In the genomic region with DNA sequence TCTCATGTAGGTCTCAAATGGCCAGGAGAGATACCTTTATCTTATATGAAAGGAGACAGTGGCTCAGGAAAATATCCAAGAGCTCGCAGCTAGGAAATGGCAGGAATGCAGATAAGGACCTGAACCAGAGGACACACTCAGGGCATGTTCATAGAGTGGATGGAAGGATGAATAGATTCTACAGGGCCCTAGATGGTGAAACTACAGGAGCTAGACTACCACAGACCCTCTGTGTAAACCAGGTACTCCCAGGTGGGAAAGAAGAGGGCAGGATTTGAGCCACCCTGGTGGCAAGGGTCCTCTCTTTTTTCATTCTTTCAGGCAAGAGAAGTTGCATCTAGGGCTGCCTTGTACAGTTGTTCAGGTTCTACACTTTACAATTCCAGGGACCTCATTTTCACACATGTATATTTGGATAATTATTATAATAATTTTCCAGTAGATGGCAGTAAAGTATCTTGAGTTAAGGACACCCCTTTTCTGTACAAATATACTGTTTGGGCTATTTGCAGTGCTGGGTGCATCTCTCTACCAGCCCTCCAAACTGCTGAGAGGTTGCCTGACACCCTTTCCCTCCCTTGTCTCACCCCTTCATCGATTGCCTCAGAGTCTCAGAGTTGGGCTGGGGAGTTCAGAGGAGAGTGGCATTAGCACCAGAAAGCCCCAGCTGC, we compare ENCODE assay signal across 8 cellular contexts. TPM values are rescaled to one million over a fixed set of nuclear protein-coding genes. Genes with fewer than 3 reads are reported as not detected.
DNase-seq lines count a peak whose midpoint lies in the region; ATAC-seq and TF ChIP-seq lines count a peak whose summit lies in the region.

No MANE protein-coding gene starts in this region.

- no peak overlapping the region for H3K27ac Mint-ChIP-seq in activated naive CD4-positive, alpha-beta T cell treated with anti-CD3 and anti-CD28 coated beads, Interleukin-2, amount 50 U/mL, for 72 hours
- H3K27ac Mint-ChIP-seq in activated naive CD4-positive, alpha-beta T cell treated with anti-CD3 and anti-CD28 coated beads for 36 hours: no peak overlapping the region
- no peak overlapping the region for H3K27ac Mint-ChIP-seq in naive thymus-derived CD4-positive, alpha-beta T cell
- H3K27ac Mint-ChIP-seq in activated T-helper 2 cell treated with anti-CD3 and anti-CD28 coated beads, Interferon-gamma antibody, Interleukin-2, Interleukin-4, amounts not matched to agents 10 μg/mL and 5 μg/mL and 100 μg/mL, durations not matched to agents 14 hours and 24 hours and 36 hours: no peak overlapping the region

- H3K27ac ChIP-seq in naive thymus-derived CD4-positive, alpha-beta T cell (ENCODE audit: low read depth, low read length): no peak overlapping the region
- no peak overlapping the region for H3K27ac ChIP-seq in ascending aorta

- H3K4me1 ChIP-seq in naive thymus-derived CD4-positive, alpha-beta T cell (ENCODE audit: control insufficient read depth in 2 of 2, insufficient read depth in 2 of 2, low read length in 2 of 2): no peaks in the 10 kb centered on the region
- H3K4me1 ChIP-seq in ascending aorta: peaks cover 0 to 5% of the 10 kb centered on the region in 2 donors

- no peak overlapping the region for H3K4me3 Mint-ChIP-seq in activated naive CD4-positive, alpha-beta T cell treated with anti-CD3 and anti-CD28 coated beads for 36 hours
- H3K4me3 Mint-ChIP-seq in naive thymus-derived CD4-positive, alpha-beta T cell: no peak overlapping the region
- no peak overlapping the region for H3K4me3 Mint-ChIP-seq in activated T-helper 2 cell treated with anti-CD3 and anti-CD28 coated beads, Interferon-gamma antibody, Interleukin-2, Interleukin-4, amounts not matched to agents 10 μg/mL and 5 μg/mL and 100 μg/mL, durations not matched to agents 14 hours and 24 hours and 36 hours (ENCODE audit: low read depth)

- peaks cover 25% of the 10 kb centered on the region for H3K27me3 Mint-ChIP-seq in activated naive CD4-positive, alpha-beta T cell treated with anti-CD3 and anti-CD28 coated beads for 36 hours (ENCODE audit: low read depth)
- H3K27me3 Mint-ChIP-seq in naive thymus-derived CD4-positive, alpha-beta T cell: peaks cover 35 to 55% (median 46%) of the 10 kb centered on the region in 5 donors
- H3K27me3 Mint-ChIP-seq in activated T-helper 2 cell treated with anti-CD3 and anti-CD28 coated beads, Interferon-gamma antibody, Interleukin-2, Interleukin-4, amounts not matched to agents 10 μg/mL and 5 μg/mL and 100 μg/mL, durations not matched to agents 14 hours and 24 hours and 36 hours (ENCODE audit: low read depth): peaks cover 18% of the 10 kb centered on the region

- H3K9me3 Mint-ChIP-seq in activated naive CD4-positive, alpha-beta T cell treated with anti-CD3 and anti-CD28 coated beads, Interleukin-2, amount 50 U/mL, for 72 hours: no peaks in the 10 kb centered on the region
- H3K9me3 Mint-ChIP-seq in activated naive CD4-positive, alpha-beta T cell treated with anti-CD3 and anti-CD28 coated beads for 36 hours: no peaks in the 10 kb centered on the region
- H3K9me3 Mint-ChIP-seq in naive thymus-derived CD4-positive, alpha-beta T cell: peaks cover 0 to 6% (median 0%) of the 10 kb centered on the region in 11 donors
- no peaks in the 10 kb centered on the region for H3K9me3 Mint-ChIP-seq in activated T-helper 2 cell treated with anti-CD3 and anti-CD28 coated beads, Interferon-gamma antibody, Interleukin-2, Interleukin-4, amounts not matched to agents 10 μg/mL and 5 μg/mL and 100 μg/mL, durations not matched to agents 14 hours and 24 hours and 36 hours

- ATAC-seq in activated naive CD4-positive, alpha-beta T cell treated with anti-CD3 and anti-CD28 coated beads, Interleukin-2, amount 50 U/mL, for 72 hours: peak; percentile 37 to 71
- peak; percentile 57 for ATAC-seq in naive thymus-derived CD4-positive, alpha-beta T cell
- no peak for ATAC-seq in GM21786 (IDR thresholded peaks at IDR 0.05; ENCODE audit: unreplicated experiment)

- intact Hi-C loops in activated naive CD4-positive, alpha-beta T cell treated with anti-CD3 and anti-CD28 coated beads for 36 hours (cut with micrococcal nuclease): loop anchor here (1.0 to 5.0 kb wide), 3 partner anchors 61 to 400 kb away; no protein-coding TSS in a partner anchor
- intact Hi-C loops in naive thymus-derived CD4-positive, alpha-beta T cell (cut with micrococcal nuclease): loop anchor here (1.0 to 2.0 kb wide), 2 partner anchors 164 to 399 kb away; no protein-coding TSS in a partner anchor
- intact Hi-C loops in activated T-helper 2 cell treated with anti-CD3 and anti-CD28 coated beads, Interferon-gamma antibody, Interleukin-2, Interleukin-4, amounts not matched to agents 10 μg/mL and 5 μg/mL and 100 μg/mL, durations not matched to agents 14 hours and 24 hours and 36 hours (cut with micrococcal nuclease): loop anchor here (1.0 to 2.0 kb wide), 2 partner anchors 61 to 164 kb away; no protein-coding TSS in a partner anchor
- intact Hi-C loops in ascending aorta (cut with DNase I): loop anchor here (10.0 kb wide), 1 partner anchor 163 kb away; no protein-coding TSS in a partner anchor

- no peaks in the 10 kb centered on the region for H3K9me3 ChIP-seq in naive thymus-derived CD4-positive, alpha-beta T cell (ENCODE audit: control insufficient read depth in 2 of 3, low read length in 3 of 3)
- H3K9me3 ChIP-seq in ascending aorta: no peaks in the 10 kb centered on the region

- in situ Hi-C loops in T47D (cut with HindIII; ENCODE audit: low pct_unique_long_range_greater_than_20kb, low sequenced_read_pairs): no loop called here

- DNase-seq in activated naive CD4-positive, alpha-beta T cell treated with anti-CD3 and anti-CD28 coated beads, Interleukin-2, amount 50 U/mL, for 72 hours (ENCODE audit: low spot score in 2 of 2): no peak
- DNase-seq in activated naive CD4-positive, alpha-beta T cell treated with anti-CD3 and anti-CD28 coated beads for 36 hours: no peak
- DNase-seq in NCI-H2227 treated with DMSO at 0.1 percent for 48 hours (lab: John Stamatoyannopoulos, UW) (peak; percentile 21), T47D (ENCODE audit: low read depth in 1 of 2, low spot score in 1 of 2) (peak; percentile 64 to 79), ascending aorta (ENCODE audit: low spot score in 2 of 2) (no peak)
- peak in 3 of 9 donors; percentile 9 to 18 (median 10) for DNase-seq in naive thymus-derived CD4-positive, alpha-beta T cell
- no peak for DNase-seq in activated T-helper 2 cell treated with anti-CD3 and anti-CD28 coated beads, Interferon-gamma antibody, Interleukin-2, Interleukin-4, amounts not matched to agents 10 μg/mL and 5 μg/mL and 100 μg/mL, durations not matched to agents 14 hours and 24 hours and 36 hours (ENCODE audit: low spot score)

- POLR2A ChIA-PET in naive thymus-derived CD4-positive, alpha-beta T cell (lab: Charles Lee): no interaction called here

- TF ChIP-seq CTCF in ascending aorta (IDR thresholded peaks at IDR 0.05): peak in 1 of 3 experiments; percentile 33

- peaks cover 0 to 9% of the 10 kb centered on the region in 2 donors for H3K27me3 ChIP-seq in naive thymus-derived CD4-positive, alpha-beta T cell (ENCODE audit: control insufficient read depth in 2 of 2, insufficient read depth in 2 of 2, low read length in 2 of 2)
- H3K27me3 ChIP-seq in ascending aorta: no peaks in the 10 kb centered on the region

- H3K36me3 Mint-ChIP-seq in activated naive CD4-positive, alpha-beta T cell treated with anti-CD3 and anti-CD28 coated beads, Interleukin-2, amount 50 U/mL, for 72 hours: no peaks in the 10 kb centered on the region
- no peaks in the 10 kb centered on the region for H3K36me3 Mint-ChIP-seq in activated naive CD4-positive, alpha-beta T cell treated with anti-CD3 and anti-CD28 coated beads for 36 hours (ENCODE audit: low read depth)
- no peaks in the 10 kb centered on the region for H3K36me3 Mint-ChIP-seq in naive thymus-derived CD4-positive, alpha-beta T cell
- H3K36me3 Mint-ChIP-seq in activated T-helper 2 cell treated with anti-CD3 and anti-CD28 coated beads, Interferon-gamma antibody, Interleukin-2, Interleukin-4, amounts not matched to agents 10 μg/mL and 5 μg/mL and 100 μg/mL, durations not matched to agents 14 hours and 24 hours and 36 hours (ENCODE audit: low read depth): no peaks in the 10 kb centered on the region

- CTCF ChIA-PET in activated naive CD4-positive, alpha-beta T cell treated with anti-CD3 and anti-CD28 coated beads for 36 hours (lab: Charles Lee): interaction anchor here (0.5 to 8.1 kb wide), 28 partner anchors 9 to 446 kb away, joined by 3 to 119 read pairs (median 4); no protein-coding TSS in a partner anchor
- CTCF ChIA-PET in naive thymus-derived CD4-positive, alpha-beta T cell (lab: Charles Lee): interaction anchor here (0.9 to 1.0 kb wide), 2 partner anchors 9 to 161 kb away, joined by 3 to 5 read pairs; no protein-coding TSS in a partner anchor

- no peak overlapping the region for H3K4me3 ChIP-seq in naive thymus-derived CD4-positive, alpha-beta T cell (ENCODE audit: low read length)
- H3K4me3 ChIP-seq in ascending aorta: no peak overlapping the region

- H3K4me1 Mint-ChIP-seq in activated naive CD4-positive, alpha-beta T cell treated with anti-CD3 and anti-CD28 coated beads for 36 hours (ENCODE audit: low read depth): no peaks in the 10 kb centered on the region
- no peaks in the 10 kb centered on the region for H3K4me1 Mint-ChIP-seq in naive thymus-derived CD4-positive, alpha-beta T cell
- H3K4me1 Mint-ChIP-seq in activated T-helper 2 cell treated with anti-CD3 and anti-CD28 coated beads, Interferon-gamma antibody, Interleukin-2, Interleukin-4, amounts not matched to agents 10 μg/mL and 5 μg/mL and 100 μg/mL, durations not matched to agents 14 hours and 24 hours and 36 hours (ENCODE audit: low read depth): no peaks in the 10 kb centered on the region

- no peaks in the 10 kb centered on the region for H3K36me3 ChIP-seq in naive thymus-derived CD4-positive, alpha-beta T cell (ENCODE audit: control insufficient read depth in 2 of 3, insufficient read depth in 3 of 3, low read length in 3 of 3)
- no peaks in the 10 kb centered on the region for H3K36me3 ChIP-seq in ascending aorta

RNA-seq across cellular contexts. Expression of a gene that starts 10.5 kb away (rescaled TPM):
- total RNA-seq in activated naive CD4-positive, alpha-beta T cell treated with anti-CD3 and anti-CD28 coated beads, Interleukin-2, amount 50 U/mL, for 72 hours: not detected
- total RNA-seq in activated naive CD4-positive, alpha-beta T cell treated with anti-CD3 and anti-CD28 coated beads for 36 hours: not detected
- total RNA-seq in naive thymus-derived CD4-positive, alpha-beta T cell: not detected
- polyA plus RNA-seq in naive thymus-derived CD4-positive, alpha-beta T cell: not detected
- total RNA-seq in activated T-helper 2 cell treated with anti-CD3 and anti-CD28 coated beads, Interferon-gamma antibody, Interleukin-2, Interleukin-4, amounts not matched to agents 10 μg/mL and 5 μg/mL and 100 μg/mL, durations not matched to agents 14 hours and 24 hours and 36 hours: not detected in 2 replicates
- not detected for total RNA-seq in ascending aorta

RNA-seq across cellular contexts. Expression of a gene that starts 29.5 kb away (rescaled TPM):
- 1 to 10 TPM in 1 of 2 donors, under 1 TPM in 1; 0.32 to 1.1 TPM for total RNA-seq in activated naive CD4-positive, alpha-beta T cell treated with anti-CD3 and anti-CD28 coated beads, Interleukin-2, amount 50 U/mL, for 72 hours
- under 1 TPM; 0.31 to 0.72 TPM for total RNA-seq in activated naive CD4-positive, alpha-beta T cell treated with anti-CD3 and anti-CD28 coated beads for 36 hours
- total RNA-seq in naive thymus-derived CD4-positive, alpha-beta T cell: 1 to 10 TPM in 2 of 5 experiments, under 1 TPM in 3; 0.46 to 4.9 (median 0.80) TPM
- not detected for polyA plus RNA-seq in naive thymus-derived CD4-positive, alpha-beta T cell
- total RNA-seq in activated T-helper 2 cell treated with anti-CD3 and anti-CD28 coated beads, Interferon-gamma antibody, Interleukin-2, Interleukin-4, amounts not matched to agents 10 μg/mL and 5 μg/mL and 100 μg/mL, durations not matched to agents 14 hours and 24 hours and 36 hours: 0.53 and 1.0 TPM in 2 replicates
- total RNA-seq in ascending aorta: 0.11 TPM

RNA-seq across cellular contexts. Expression of a gene that starts 54.0 kb away (rescaled TPM):
- total RNA-seq in activated naive CD4-positive, alpha-beta T cell treated with anti-CD3 and anti-CD28 coated beads, Interleukin-2, amount 50 U/mL, for 72 hours: 1 to 10 TPM; 5.4 to 9.6 TPM
- total RNA-seq in activated naive CD4-positive, alpha-beta T cell treated with anti-CD3 and anti-CD28 coated beads for 36 hours: 1 to 10 TPM; 5.6 to 6.1 TPM
- total RNA-seq in naive thymus-derived CD4-positive, alpha-beta T cell: 10 to 100 TPM in 4 of 5 experiments, 1 to 10 TPM in 1; 5.5 to 14.2 (median 12.9) TPM
- polyA plus RNA-seq in naive thymus-derived CD4-positive, alpha-beta T cell: 1 to 10 TPM; 4.3 to 8.4 TPM
- total RNA-seq in activated T-helper 2 cell treated with anti-CD3 and anti-CD28 coated beads, Interferon-gamma antibody, Interleukin-2, Interleukin-4, amounts not matched to agents 10 μg/mL and 5 μg/mL and 100 μg/mL, durations not matched to agents 14 hours and 24 hours and 36 hours: 10.9 and 11.3 TPM in 2 replicates
- 5.0 TPM for total RNA-seq in ascending aorta

Comparison
In these comparisons a context has a peak if more than half of its experiments do, and no peak if none do; other contexts are left out.
1. DNase-seq: peak in NCI-H2227 treated with DMSO at 0.1 percent for 48 hours (single experiment) and T47D (2 of 2); none in activated naive CD4-positive, alpha-beta T cell treated with anti-CD3 and anti-CD28 coated beads, Interleukin-2, amount 50 U/mL, for 72 hours (0 of 2), activated naive CD4-positive, alpha-beta T cell treated with anti-CD3 and anti-CD28 coated beads for 36 hours (single experiment), activated T-helper 2 cell treated with anti-CD3 and anti-CD28 coated beads, Interferon-gamma antibody, Interleukin-2, Interleukin-4, amounts not matched to agents 10 μg/mL and 5 μg/mL and 100 μg/mL, durations not matched to agents 14 hours and 24 hours and 36 hours (single experiment) and ascending aorta (0 of 2).